In genomic region chr2:70095833-70096670, GRCh38 we compare ENCODE assay signal across 10 cellular contexts. TPM values are rescaled to one million over a fixed set of nuclear protein-coding genes. Genes with fewer than 3 reads are reported as not detected.
DNase-seq lines count a peak whose midpoint lies in the region; ATAC-seq and TF ChIP-seq lines count a peak whose summit lies in the region.
"Had no signal": no experiment of that assay in that cellular context is flagged by ENCODE, and none has a peak within 500 bp of the region (broad histone marks: within the 10 kb centered on the region; RNA-seq: fewer than 3 reads in every experiment).

No MANE protein-coding gene starts in this region.

- H3K27me3 ChIP-seq in left lung, result no peaks in the 10 kb centered on the region
- H3K27me3 ChIP-seq in SJCRH30, result no peaks in the 10 kb centered on the region
- no peaks in the 10 kb centered on the region for H3K27me3 ChIP-seq in neural progenitor cell

- no peak for ATAC-seq in left lung

- no peaks in the 10 kb centered on the region for H3K36me3 ChIP-seq in left lung
- no peaks in the 10 kb centered on the region for H3K36me3 ChIP-seq in SJCRH30
- H3K36me3 ChIP-seq in neural progenitor cell, result no peaks in the 10 kb centered on the region

- H3F3A ChIP-seq in neural progenitor cell (ENCODE audit: low read depth), result peaks cover 14% of the 10 kb centered on the region

- no peaks in the 10 kb centered on the region for H3K9me3 ChIP-seq in left lung
- no peaks in the 10 kb centered on the region for H3K9me3 ChIP-seq in SJCRH30 (replicated peaks)
- no peaks in the 10 kb centered on the region for H3K9me3 ChIP-seq in neural progenitor cell (ENCODE audit: low read depth)

- TF ChIP-seq CTCF in left lung (IDR thresholded peaks at IDR 0.05) (no peak), neural progenitor cell (IDR thresholded peaks at IDR 0.05) (no peak)

- peak overlapping the region; percentile 80 for H3K4me3 Mint-ChIP-seq in T-helper 2 cell treated with Interferon-gamma antibody and Interleukin-4, amounts not matched to agents 5 μg/mL and 100 μg/mL, for 36 hours
- H3K4me3 Mint-ChIP-seq in activated naive CD8-positive, alpha-beta T cell treated with anti-CD3 and anti-CD28 coated beads for 36 hours, result peak overlapping the region; percentile 41
- no peak overlapping the region for H3K4me3 Mint-ChIP-seq in neural progenitor cell

- H3K4me1 ChIP-seq in left lung (peaks cover 8 to 48% of the 10 kb centered on the region in 2 donors), SJCRH30 (peaks cover 23% of the 10 kb centered on the region), neural progenitor cell (peaks cover 3% of the 10 kb centered on the region)

- intact Hi-C loops in left lung (cut with DNase I), result no loop called here

- H3K4me1 Mint-ChIP-seq in T-helper 2 cell treated with Interferon-gamma antibody and Interleukin-4, amounts not matched to agents 5 μg/mL and 100 μg/mL, for 36 hours (ENCODE audit: low read depth), result peaks cover 36% of the 10 kb centered on the region
- H3K4me1 Mint-ChIP-seq in activated naive CD8-positive, alpha-beta T cell treated with anti-CD3 and anti-CD28 coated beads for 36 hours, result peaks cover 42% of the 10 kb centered on the region
- H3K4me1 Mint-ChIP-seq in neural progenitor cell, result peaks cover 2% of the 10 kb centered on the region

- peaks cover 17% of the 10 kb centered on the region for H3K36me3 Mint-ChIP-seq in T-helper 2 cell treated with Interferon-gamma antibody and Interleukin-4, amounts not matched to agents 5 μg/mL and 100 μg/mL, for 36 hours (ENCODE audit: low read depth)
- H3K36me3 Mint-ChIP-seq in activated naive CD8-positive, alpha-beta T cell treated with anti-CD3 and anti-CD28 coated beads for 36 hours, result peaks cover 10% of the 10 kb centered on the region
- H3K36me3 Mint-ChIP-seq in neural progenitor cell, result peaks cover 4% of the 10 kb centered on the region

- H3K79me2 ChIP-seq in neural progenitor cell (ENCODE audit: low read depth), result no peaks in the 10 kb centered on the region

- no peak overlapping the region for H3K4me2 ChIP-seq in neural progenitor cell

- no peak overlapping the region for H3K9ac ChIP-seq in neural progenitor cell

- H3K4me3 ChIP-seq in left lung, result no peak overlapping the region
- no peak overlapping the region for H3K4me3 ChIP-seq in SJCRH30
- no peak overlapping the region for H3K4me3 ChIP-seq in neural progenitor cell

- H4K20me1 ChIP-seq in neural progenitor cell (ENCODE audit: low read depth), result no peaks in the 10 kb centered on the region

- DNase-seq in T-helper 2 cell treated with Interferon-gamma antibody and Interleukin-4, amounts not matched to agents 5 μg/mL and 100 μg/mL, for 36 hours (ENCODE audit: low spot score), result no peak
- no peak for DNase-seq in T-helper 2 cell
- no peak for DNase-seq in activated naive CD8-positive, alpha-beta T cell treated with anti-CD3 and anti-CD28 coated beads for 36 hours
- DNase-seq in left lung, result no peak
- DNase-seq in substantia nigra (lab: John Stamatoyannopoulos, UW), result no peak
- no peak for DNase-seq in SJCRH30
- no peak for DNase-seq in OCI-M2 (lab: John Stamatoyannopoulos, UW; ENCODE audit: unreplicated experiment)
- DNase-seq in neural progenitor cell (ENCODE audit: low spot score), result no peak
- DNase-seq: kidney glomerular epithelial cell, NCI-H146 had no signal

- H3K27me3 Mint-ChIP-seq in T-helper 2 cell treated with Interferon-gamma antibody and Interleukin-4, amounts not matched to agents 5 μg/mL and 100 μg/mL, for 36 hours (ENCODE audit: low read depth), result no peaks in the 10 kb centered on the region
- H3K27me3 Mint-ChIP-seq in activated naive CD8-positive, alpha-beta T cell treated with anti-CD3 and anti-CD28 coated beads for 36 hours, result no peaks in the 10 kb centered on the region
- peaks cover 5% of the 10 kb centered on the region for H3K27me3 Mint-ChIP-seq in neural progenitor cell (ENCODE audit: insufficient read depth, low read depth)

- H3K9me3 Mint-ChIP-seq in T-helper 2 cell treated with Interferon-gamma antibody and Interleukin-4, amounts not matched to agents 5 μg/mL and 100 μg/mL, for 36 hours, result no peaks in the 10 kb centered on the region
- peaks cover 3% of the 10 kb centered on the region for H3K9me3 Mint-ChIP-seq in activated naive CD8-positive, alpha-beta T cell treated with anti-CD3 and anti-CD28 coated beads for 36 hours
- no peaks in the 10 kb centered on the region for H3K9me3 Mint-ChIP-seq in neural progenitor cell

- peak overlapping the region; percentile 92 for H3K27ac Mint-ChIP-seq in T-helper 2 cell treated with Interferon-gamma antibody and Interleukin-4, amounts not matched to agents 5 μg/mL and 100 μg/mL, for 36 hours
- peak overlapping the region; percentile 93 for H3K27ac Mint-ChIP-seq in activated naive CD8-positive, alpha-beta T cell treated with anti-CD3 and anti-CD28 coated beads for 36 hours
- H3K27ac Mint-ChIP-seq in neural progenitor cell, result no peak overlapping the region

- H2AFZ ChIP-seq in neural progenitor cell (replicated peaks), result no peak overlapping the region

- H3K27ac ChIP-seq in left lung (peak overlapping the region; percentile 88 to 98), substantia nigra (ENCODE audit: low read depth, low read length, poor library complexity, severe bottlenecking) (peak overlapping the region; percentile 96), SJCRH30 (no peak overlapping the region), neural progenitor cell (no peak overlapping the region)

RNA-seq across cellular contexts. Expression of gene PCBP1, which starts 8.8 kb away (rescaled TPM):
- 100 to 1,000 TPM; 449 to 455 TPM for total RNA-seq in activated naive CD8-positive, alpha-beta T cell treated with anti-CD3 and anti-CD28 coated beads for 36 hours
- total RNA-seq in left lung (100 to 1,000 TPM; 297 to 404 TPM), neural progenitor cell (ENCODE audit: low replicate concordance) (62.0 and 82.0 TPM in 2 replicates)
- total RNA-seq in SJCRH30 (2014; rRNA removed; shearing (Covaris generic)), result 81.6 and 88.4 TPM in 2 replicates

Comparison
In these comparisons a context has a peak if more than half of its experiments do, and no peak if none do; other contexts are left out.
1. H3K27ac ChIP-seq: peak in left lung (2 of 2) and substantia nigra (single experiment); none in SJCRH30 (single experiment) and neural progenitor cell (single experiment).